10 cellular contexts compared by ENCODE assay signal in the genomic region with DNA sequence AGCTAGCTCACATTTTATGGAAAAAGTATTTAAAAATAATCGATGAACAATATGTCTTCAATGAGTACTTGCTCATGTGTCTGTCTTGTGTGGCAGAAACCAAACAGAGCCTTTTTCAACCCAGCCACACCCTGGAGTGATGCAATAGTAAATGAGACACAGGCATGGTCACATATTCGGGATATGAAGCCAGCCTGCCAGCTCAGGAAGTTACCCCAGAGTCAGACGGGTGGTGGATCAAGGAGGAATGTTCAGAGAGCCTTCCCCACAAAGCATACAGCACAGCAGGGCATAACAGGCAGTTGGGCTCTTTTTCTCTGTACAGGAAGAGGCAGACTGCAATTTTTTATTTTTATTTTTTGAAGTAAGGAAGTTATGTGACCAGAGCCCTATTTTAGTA. TPM values are rescaled to one million over a fixed set of nuclear protein-coding genes. Genes with fewer than 3 reads are reported as not detected.
DNase-seq lines count a peak whose midpoint lies in the region; ATAC-seq and TF ChIP-seq lines count a peak whose summit lies in the region.
"Had no signal": no experiment of that assay in that cellular context is flagged by ENCODE, and none has a peak within 500 bp of the region (broad histone marks: within the 10 kb centered on the region; RNA-seq: fewer than 3 reads in every experiment).

No MANE protein-coding gene starts in this region.

- TF ChIP-seq POLR2A in sigmoid colon (IDR thresholded peaks at IDR 0.05), result no peak

- H3K4me1 ChIP-seq in sigmoid colon, result peaks cover 0 to 5% (median 0%) of the 10 kb centered on the region in 4 donors

- TF ChIP-seq EP300 in sigmoid colon (IDR thresholded peaks at IDR 0.05), result no peak

- H3K27me3 Mint-ChIP-seq in progenitor cell of endocrine pancreas, result no peaks in the 10 kb centered on the region

- ATAC-seq in HG02759 (IDR thresholded peaks at IDR 0.05; ENCODE audit: unreplicated experiment), result no peak

- peaks cover 4% of the 10 kb centered on the region for H3K36me3 Mint-ChIP-seq in progenitor cell of endocrine pancreas (ENCODE audit: insufficient read depth)

- peaks cover 12% of the 10 kb centered on the region for H3K4me1 Mint-ChIP-seq in progenitor cell of endocrine pancreas (ENCODE audit: low read depth)

- H3K36me3 ChIP-seq in sigmoid colon, result peaks cover 0 to 7% (median under 1%) of the 10 kb centered on the region in 4 donors

- H3K27ac ChIP-seq in sigmoid colon, result peak overlapping the region in 1 of 4 donors; percentile 11

- H3K4me3 Mint-ChIP-seq in progenitor cell of endocrine pancreas (ENCODE audit: low read depth), result no peak overlapping the region

- no peak for TF ChIP-seq CTCF in fibroblast of mammary gland (conservative IDR thresholded peaks at IDR 0.05; ENCODE audit: control insufficient read depth, insufficient read depth, low read depth, low read length)
- no peak for TF ChIP-seq CTCF in sigmoid colon (IDR thresholded peaks at IDR 0.05)
- no peak for TF ChIP-seq CTCF in progenitor cell of endocrine pancreas (IDR thresholded peaks at IDR 0.05; ENCODE audit: unreplicated experiment)

- H3K27ac Mint-ChIP-seq in progenitor cell of endocrine pancreas, result no peak overlapping the region

- DNase-seq in GM03348 (ENCODE audit: low spot score) (peak; percentile 89), RPMI7951 (ENCODE audit: low read depth) (peak; percentile 87), fibroblast of mammary gland (ENCODE audit: low read depth) (peak; percentile 88), sigmoid colon (peak; percentile 80), NK-92 (lab: John Stamatoyannopoulos, UW; ENCODE audit: unreplicated experiment) (no peak), progenitor cell of endocrine pancreas (ENCODE audit: low spot score, unreplicated experiment) (no peak), D341Med (ENCODE audit: low spot score) (no peak)
- DNase-seq: NCI-H526; stimulated activated CD4-positive, alpha-beta T cell treated with anti-CD3 and anti-CD28 coated beads, Interleukin-4, amount 100 ng/mL, for 1 hour had no signal

- WGBS in sigmoid colon, 2 donors, result 6 to 32% methylated on average over 3 of the region's 3 CpGs

- no peaks in the 10 kb centered on the region for H3K27me3 ChIP-seq in sigmoid colon

- intact Hi-C loops in sigmoid colon (cut with DNase I), result no loop called here

- no peaks in the 10 kb centered on the region for H3K9me3 Mint-ChIP-seq in progenitor cell of endocrine pancreas (ENCODE audit: low read depth)

- H3K4me3 ChIP-seq in fibroblast of mammary gland (ENCODE audit: control insufficient read depth, low read depth, low read length), result no peak overlapping the region
- H3K4me3 ChIP-seq in sigmoid colon, result no peak overlapping the region

- H3K9me3 ChIP-seq in sigmoid colon, result no peaks in the 10 kb centered on the region

RNA-seq across cellular contexts. Expression of a gene that starts 27.3 kb away (rescaled TPM):
- total RNA-seq in RPMI7951 (2014; rRNA removed; shearing (Covaris generic)), result 64.3 and 72.7 TPM in 2 replicates
- total RNA-seq in sigmoid colon, result 10 to 100 TPM; 13.7 to 26.6 (median 24.3) TPM
- 1 to 10 TPM; 1.2 to 6.6 (median 3.6) TPM for polyA plus RNA-seq in sigmoid colon
- total RNA-seq in progenitor cell of endocrine pancreas, result 17.5 and 22.6 TPM in 2 replicates

Comparison
In these comparisons a context has a peak if more than half of its experiments do, and no peak if none do; other contexts are left out.
1. DNase-seq: peak in GM03348 (single experiment), RPMI7951 (single experiment), fibroblast of mammary gland (single experiment) and sigmoid colon (single experiment); none in NK-92 (single experiment), progenitor cell of endocrine pancreas (single experiment) and D341Med (single experiment).